Comparison of ENCODE assay signal across 1 cellular context in the genomic region with DNA sequence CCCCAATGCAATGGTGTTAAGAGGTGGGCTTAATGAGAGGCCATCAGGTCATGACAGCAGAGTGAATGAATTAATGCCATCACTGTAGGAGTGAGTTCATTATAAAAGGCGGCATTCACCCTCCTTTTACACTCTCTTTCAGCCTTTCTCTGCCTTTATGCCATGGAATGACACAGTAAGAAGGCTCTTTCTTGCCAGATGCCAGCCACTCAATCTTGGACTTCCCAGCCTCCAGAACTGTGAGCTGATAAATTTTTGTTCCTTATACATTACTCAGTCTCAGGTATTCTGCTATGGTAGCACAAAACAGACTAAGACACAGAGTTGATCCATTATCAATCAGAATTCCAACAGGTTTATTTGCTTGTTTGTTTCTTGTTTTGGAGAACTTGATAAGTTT.
TF ChIP-seq lines count a peak whose summit lies in the region.

No MANE protein-coding gene starts in this region.

TF ChIP-seq in HepG2, 621 proteins besides CTCF, POLR2A, EP300 and RAD21:
- TF ChIP-seq ZNF564 (CRISPR knock-in tag; IDR thresholded peaks at IDR 0.05) (peak; percentile 99), HNF4G (IDR thresholded peaks at IDR 0.05; ENCODE audit: borderline replicate concordance, low read depth, low read length) (no peak), HNF4G (CRISPR knock-in tag; IDR thresholded peaks at IDR 0.05; ENCODE audit: borderline replicate concordance, low read depth) (no peak)
- TF ChIP-seq, protein P1, sequence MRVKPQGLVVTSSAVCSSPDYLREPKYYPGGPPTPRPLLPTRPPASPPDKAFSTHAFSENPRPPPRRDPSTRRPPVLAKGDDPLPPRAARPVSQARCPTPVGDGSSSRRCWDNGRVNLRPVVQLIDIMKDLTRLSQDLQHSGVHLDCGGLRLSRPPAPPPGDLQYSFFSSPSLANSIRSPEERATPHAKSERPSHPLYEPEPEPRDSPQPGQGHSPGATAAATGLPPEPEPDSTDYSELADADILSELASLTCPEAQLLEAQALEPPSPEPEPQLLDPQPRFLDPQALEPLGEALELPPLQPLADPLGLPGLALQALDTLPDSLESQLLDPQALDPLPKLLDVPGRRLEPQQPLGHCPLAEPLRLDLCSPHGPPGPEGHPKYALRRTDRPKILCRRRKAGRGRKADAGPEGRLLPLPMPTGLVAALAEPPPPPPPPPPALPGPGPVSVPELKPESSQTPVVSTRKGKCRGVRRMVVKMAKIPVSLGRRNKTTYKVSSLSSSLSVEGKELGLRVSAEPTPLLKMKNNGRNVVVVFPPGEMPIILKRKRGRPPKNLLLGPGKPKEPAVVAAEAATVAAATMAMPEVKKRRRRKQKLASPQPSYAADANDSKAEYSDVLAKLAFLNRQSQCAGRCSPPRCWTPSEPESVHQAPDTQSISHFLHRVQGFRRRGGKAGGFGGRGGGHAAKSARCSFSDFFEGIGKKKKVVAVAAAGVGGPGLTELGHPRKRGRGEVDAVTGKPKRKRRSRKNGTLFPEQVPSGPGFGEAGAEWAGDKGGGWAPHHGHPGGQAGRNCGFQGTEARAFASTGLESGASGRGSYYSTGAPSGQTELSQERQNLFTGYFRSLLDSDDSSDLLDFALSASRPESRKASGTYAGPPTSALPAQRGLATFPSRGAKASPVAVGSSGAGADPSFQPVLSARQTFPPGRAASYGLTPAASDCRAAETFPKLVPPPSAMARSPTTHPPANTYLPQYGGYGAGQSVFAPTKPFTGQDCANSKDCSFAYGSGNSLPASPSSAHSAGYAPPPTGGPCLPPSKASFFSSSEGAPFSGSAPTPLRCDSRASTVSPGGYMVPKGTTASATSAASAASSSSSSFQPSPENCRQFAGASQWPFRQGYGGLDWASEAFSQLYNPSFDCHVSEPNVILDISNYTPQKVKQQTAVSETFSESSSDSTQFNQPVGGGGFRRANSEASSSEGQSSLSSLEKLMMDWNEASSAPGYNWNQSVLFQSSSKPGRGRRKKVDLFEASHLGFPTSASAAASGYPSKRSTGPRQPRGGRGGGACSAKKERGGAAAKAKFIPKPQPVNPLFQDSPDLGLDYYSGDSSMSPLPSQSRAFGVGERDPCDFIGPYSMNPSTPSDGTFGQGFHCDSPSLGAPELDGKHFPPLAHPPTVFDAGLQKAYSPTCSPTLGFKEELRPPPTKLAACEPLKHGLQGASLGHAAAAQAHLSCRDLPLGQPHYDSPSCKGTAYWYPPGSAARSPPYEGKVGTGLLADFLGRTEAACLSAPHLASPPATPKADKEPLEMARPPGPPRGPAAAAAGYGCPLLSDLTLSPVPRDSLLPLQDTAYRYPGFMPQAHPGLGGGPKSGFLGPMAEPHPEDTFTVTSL (CRISPR knock-in tag; IDR thresholded peaks at IDR 0.05; ENCODE audit: borderline replicate concordance), result 0 out of 2 replicates have a peak, but pooled peaks have one; percentile 21
